In genomic region chr17:65819810-65820209, GRCh38 we compare ENCODE assay signal across 15 cellular contexts.
DNase-seq lines count a peak whose midpoint lies in the region; TF ChIP-seq lines count a peak whose summit lies in the region.
"Had no signal": no experiment of that assay in that cellular context is flagged by ENCODE, and none has a peak within 500 bp of the region (broad histone marks: within the 10 kb centered on the region; RNA-seq: fewer than 3 reads in every experiment).

No MANE protein-coding gene starts in this region.

- no peak overlapping the region for H3K4me3 ChIP-seq in HEK293 (ENCODE audit: low read depth, low read length)
- H3K4me3 ChIP-seq in lower leg skin (ENCODE audit: low read depth, poor library complexity, severe bottlenecking): no peak overlapping the region
- H3K4me3 ChIP-seq: BLaER1 treated with 17β-estradiol and CSF1 and Interleukin-3, amounts not matched to agents 10 nM and 100 nM had no signal

- H3K36me3 ChIP-seq in HEK293 (ENCODE audit: control insufficient read depth in 2 of 2, insufficient read depth in 1 of 2, low read length in 2 of 2): no peaks in the 10 kb centered on the region
- H3K36me3 ChIP-seq: BLaER1 treated with 17β-estradiol and CSF1 and Interleukin-3, amounts not matched to agents 10 nM and 100 nM had no signal

- no peak for DNase-seq in central memory CD4-positive, alpha-beta T cell
- no peak for DNase-seq in SK-N-DZ (ENCODE audit: low spot score)
- DNase-seq in lower leg skin (ENCODE audit: low spot score in 2 of 2): no peak
- DNase-seq: 8988T; AML-193; Caco-2; Calu3; CD4-positive, alpha-beta T cell; CD8-positive, alpha-beta T cell; DMS79 treated with DMSO at 0.1 percent for 48 hours; GF-D8 had no signal

- H3K9me3 ChIP-seq in HEK293 (ENCODE audit: control insufficient read depth, insufficient read depth, low read depth, low read length): no peaks in the 10 kb centered on the region
- H3K9me3 ChIP-seq: BLaER1 treated with 17β-estradiol and CSF1 and Interleukin-3, amounts not matched to agents 10 nM and 100 nM; Caco-2 had no signal

- H3K27ac ChIP-seq in HEK293 (ENCODE audit: extremely low read depth, low read depth, low read length): no peak overlapping the region
- peak overlapping the region; percentile 41 for H3K27ac ChIP-seq in VCaP
- H3K27ac ChIP-seq: BLaER1 treated with 17β-estradiol and CSF1 and Interleukin-3, amounts not matched to agents 10 nM and 100 nM; C4-2B had no signal

- 44 to 46% methylated on average over 3 of the region's 3 CpGs for WGBS in lower leg skin, 2 donors

- intact Hi-C loops in lower leg skin (cut with DNase I; ENCODE audit: low total_unique reads): no loop called here

- no peak for TF ChIP-seq POLR2A in lower leg skin (IDR thresholded peaks at IDR 0.05)

- POLR2A ChIA-PET in HEK293 (lab: Yijun Ruan, JAX): no interaction called here

- no peaks in the 10 kb centered on the region for H3K4me1 ChIP-seq in HEK293 (ENCODE audit: control insufficient read depth, insufficient read depth, low read length)
- H3K4me1 ChIP-seq: Caco-2 had no signal

- CTCF ChIA-PET in HEK293 (lab: Yijun Ruan, JAX): no interaction called here

- TF ChIP-seq CTCF in HEK293 (tag by site-specific recombination; IDR thresholded peaks at IDR 0.05): no peak
- TF ChIP-seq CTCF in VCaP (conservative IDR thresholded peaks at IDR 0.05): no peak
- no peak for TF ChIP-seq CTCF in lower leg skin (IDR thresholded peaks at IDR 0.05)

TF ChIP-seq in HEK293, 187 proteins besides CTCF, POLR2A, EP300 and RAD21:
- TF ChIP-seq ZNF529 (tag by site-specific recombination; IDR thresholded peaks at IDR 0.05; ENCODE audit: insufficient replicate concordance) (peak; percentile 94), ZNF747 (tag by site-specific recombination; IDR thresholded peaks at IDR 0.05) (no peak)
